In genomic region chr2:25576596-25576995, GRCh38 we compare ENCODE assay signal across 24 cellular contexts.
DNase-seq lines count a peak whose midpoint lies in the region; ATAC-seq and TF ChIP-seq lines count a peak whose summit lies in the region.
"Had no signal": no experiment of that assay in that cellular context is flagged by ENCODE, and none has a peak within 500 bp of the region (broad histone marks: within the 10 kb centered on the region; RNA-seq: fewer than 3 reads in every experiment).

No MANE protein-coding gene starts in this region.

- no peaks in the 10 kb centered on the region for H3K9me3 Mint-ChIP-seq in activated T-helper 17 cell treated with anti-CD3 and anti-CD28 coated beads, Interleukin-2, amount 50 U/mL, for 72 hours
- H3K9me3 Mint-ChIP-seq in neural progenitor cell (no peaks in the 10 kb centered on the region), type B pancreatic cell (no peaks in the 10 kb centered on the region)
- no peaks in the 10 kb centered on the region for H3K9me3 Mint-ChIP-seq in activated T-helper 2 cell treated with anti-CD3 and anti-CD28 coated beads, Interferon-gamma antibody, Interleukin-2, Interleukin-4, amounts not matched to agents 10 μg/mL and 5 μg/mL and 100 μg/mL, durations not matched to agents 14 hours and 24 hours and 36 hours
- H3K9me3 Mint-ChIP-seq: CD4-positive, alpha-beta T cell; HFFc6 had no signal

- H3K9me3 ChIP-seq in neural progenitor cell (ENCODE audit: low read depth), result no peaks in the 10 kb centered on the region
- no peaks in the 10 kb centered on the region for H3K9me3 ChIP-seq in Karpas-422 (ENCODE audit: low read length)
- H3K9me3 ChIP-seq: BLaER1 had no signal

- H4K20me1 ChIP-seq in neural progenitor cell (ENCODE audit: low read depth) (no peaks in the 10 kb centered on the region), Karpas-422 (ENCODE audit: insufficient read depth, low read depth, low read length) (no peaks in the 10 kb centered on the region)
- H4K20me1 ChIP-seq: BLaER1 had no signal

- no peaks in the 10 kb centered on the region for H3K9me2 ChIP-seq in Karpas-422 (replicated peaks; ENCODE audit: insufficient read depth, low read length)

- DNase-seq in NCI-H2196 treated with DMSO at 0.1 percent for 48 hours (lab: John Stamatoyannopoulos, UW; ENCODE audit: unreplicated experiment) (peak; percentile 7), NCI-H2196 (lab: John Stamatoyannopoulos, UW; ENCODE audit: unreplicated experiment) (no peak), neural progenitor cell (ENCODE audit: low spot score) (no peak), NCI-H187 treated with DMSO at 0.1 percent for 48 hours (lab: John Stamatoyannopoulos, UW) (no peak), Karpas-422 (no peak), type B pancreatic cell (ENCODE audit: extremely low spot score, unreplicated experiment) (no peak)
- no peak for DNase-seq in activated T-helper 2 cell treated with anti-CD3 and anti-CD28 coated beads, Interferon-gamma antibody, Interleukin-2, Interleukin-4, amounts not matched to agents 10 μg/mL and 5 μg/mL and 100 μg/mL, durations not matched to agents 14 hours and 24 hours and 36 hours (ENCODE audit: low spot score)
- DNase-seq: ACHN; CD4-positive, alpha-beta T cell; COR-L47; DMS79 treated with DMSO at 0.1 percent for 48 hours; H7; HFFc6; NCI-H1105; NCI-H146; NCI-H2081 treated with DMSO at 0.1 percent for 48 hours; NCI-H69; SHP77 treated with DMSO at 0.1 percent for 48 hours had no signal

- H3K4me1 Mint-ChIP-seq in activated T-helper 17 cell treated with anti-CD3 and anti-CD28 coated beads, Interleukin-2, amount 50 U/mL, for 72 hours, result no peaks in the 10 kb centered on the region
- H3K4me1 Mint-ChIP-seq in neural progenitor cell, result no peaks in the 10 kb centered on the region
- peaks cover 2% of the 10 kb centered on the region for H3K4me1 Mint-ChIP-seq in activated T-helper 2 cell treated with anti-CD3 and anti-CD28 coated beads, Interferon-gamma antibody, Interleukin-2, Interleukin-4, amounts not matched to agents 10 μg/mL and 5 μg/mL and 100 μg/mL, durations not matched to agents 14 hours and 24 hours and 36 hours (ENCODE audit: low read depth)
- no peaks in the 10 kb centered on the region for H3K4me1 Mint-ChIP-seq in type B pancreatic cell (ENCODE audit: unreplicated experiment)

- no peaks in the 10 kb centered on the region for H3K79me2 ChIP-seq in neural progenitor cell (ENCODE audit: low read depth)
- H3K79me2 ChIP-seq in Karpas-422 (ENCODE audit: low read length), result no peaks in the 10 kb centered on the region

- TF ChIP-seq CTCF in neural progenitor cell (IDR thresholded peaks at IDR 0.05), result no peak
- TF ChIP-seq CTCF in type B pancreatic cell (conservative IDR thresholded peaks at IDR 0.05), result no peak

- H3K36me3 ChIP-seq in neural progenitor cell (peaks cover 8% of the 10 kb centered on the region), Karpas-422 (ENCODE audit: insufficient read depth, low read length) (no peaks in the 10 kb centered on the region)

- no peaks in the 10 kb centered on the region for H3F3A ChIP-seq in neural progenitor cell (ENCODE audit: low read depth)

- peak overlapping the region; percentile 72 for H3K27ac Mint-ChIP-seq in activated T-helper 17 cell treated with anti-CD3 and anti-CD28 coated beads, Interleukin-2, amount 50 U/mL, for 72 hours
- H3K27ac Mint-ChIP-seq in neural progenitor cell (no peak overlapping the region), type B pancreatic cell (no peak overlapping the region)
- H3K27ac Mint-ChIP-seq in activated T-helper 2 cell treated with anti-CD3 and anti-CD28 coated beads, Interferon-gamma antibody, Interleukin-2, Interleukin-4, amounts not matched to agents 10 μg/mL and 5 μg/mL and 100 μg/mL, durations not matched to agents 14 hours and 24 hours and 36 hours, result no peak overlapping the region
- H3K27ac Mint-ChIP-seq: CD4-positive, alpha-beta T cell; HFFc6 had no signal

- H3K27me3 Mint-ChIP-seq in activated T-helper 17 cell treated with anti-CD3 and anti-CD28 coated beads, Interleukin-2, amount 50 U/mL, for 72 hours, result no peaks in the 10 kb centered on the region
- no peaks in the 10 kb centered on the region for H3K27me3 Mint-ChIP-seq in neural progenitor cell (ENCODE audit: insufficient read depth, low read depth)
- H3K27me3 Mint-ChIP-seq in activated T-helper 2 cell treated with anti-CD3 and anti-CD28 coated beads, Interferon-gamma antibody, Interleukin-2, Interleukin-4, amounts not matched to agents 10 μg/mL and 5 μg/mL and 100 μg/mL, durations not matched to agents 14 hours and 24 hours and 36 hours (ENCODE audit: low read depth), result no peaks in the 10 kb centered on the region
- H3K27me3 Mint-ChIP-seq in type B pancreatic cell, result no peaks in the 10 kb centered on the region
- H3K27me3 Mint-ChIP-seq: CD4-positive, alpha-beta T cell had no signal

- H3K4me1 ChIP-seq in neural progenitor cell, result no peaks in the 10 kb centered on the region
- peaks cover under 1% of the 10 kb centered on the region for H3K4me1 ChIP-seq in Karpas-422 (ENCODE audit: low read length)

- H3K4me2 ChIP-seq in neural progenitor cell, result no peak overlapping the region
- H3K4me2 ChIP-seq in Karpas-422 (ENCODE audit: low read depth, low read length, poor library complexity, severe bottlenecking), result no peak overlapping the region
- H3K4me2 ChIP-seq: BLaER1 had no signal

- no peak overlapping the region for H3K4me3 Mint-ChIP-seq in activated T-helper 17 cell treated with anti-CD3 and anti-CD28 coated beads, Interleukin-2, amount 50 U/mL, for 72 hours
- peak overlapping the region; percentile 10 for H3K4me3 Mint-ChIP-seq in neural progenitor cell
- no peak overlapping the region for H3K4me3 Mint-ChIP-seq in activated T-helper 2 cell treated with anti-CD3 and anti-CD28 coated beads, Interferon-gamma antibody, Interleukin-2, Interleukin-4, amounts not matched to agents 10 μg/mL and 5 μg/mL and 100 μg/mL, durations not matched to agents 14 hours and 24 hours and 36 hours (ENCODE audit: low read depth)
- H3K4me3 Mint-ChIP-seq in type B pancreatic cell, result no peak overlapping the region
- H3K4me3 Mint-ChIP-seq: CD4-positive, alpha-beta T cell; HFFc6 had no signal

- H3K27ac ChIP-seq in neural progenitor cell, result no peak overlapping the region
- no peak overlapping the region for H3K27ac ChIP-seq in Karpas-422 (ENCODE audit: low read length)
- H3K27ac ChIP-seq: 22Rv1, BLaER1, RWPE1, SK-N-MC had no signal

- H3K27me3 ChIP-seq in neural progenitor cell (no peaks in the 10 kb centered on the region), Karpas-422 (ENCODE audit: low read length) (no peaks in the 10 kb centered on the region)
- H3K27me3 ChIP-seq: BLaER1 had no signal

- no peak for ATAC-seq in activated T-helper 17 cell treated with anti-CD3 and anti-CD28 coated beads, Interleukin-2, amount 50 U/mL, for 72 hours (replicated peaks)
- ATAC-seq: K562 had no signal

- H3K4me3 ChIP-seq in neural progenitor cell (no peak overlapping the region), Karpas-422 (ENCODE audit: low read length) (no peak overlapping the region)
- H3K4me3 ChIP-seq: BLaER1, K562, SK-N-MC had no signal

- H3K9ac ChIP-seq in neural progenitor cell (no peak overlapping the region), Karpas-422 (ENCODE audit: low read length) (no peak overlapping the region)
- H3K9ac ChIP-seq: BLaER1 had no signal

- intact Hi-C loops in activated T-helper 2 cell treated with anti-CD3 and anti-CD28 coated beads, Interferon-gamma antibody, Interleukin-2, Interleukin-4, amounts not matched to agents 10 μg/mL and 5 μg/mL and 100 μg/mL, durations not matched to agents 14 hours and 24 hours and 36 hours (cut with micrococcal nuclease), result no loop called here

- no peak overlapping the region for H2AFZ ChIP-seq in neural progenitor cell (replicated peaks)
- H2AFZ ChIP-seq in Karpas-422 (ENCODE audit: low read length), result no peak overlapping the region

- peaks cover 21% of the 10 kb centered on the region for H3K36me3 Mint-ChIP-seq in activated T-helper 17 cell treated with anti-CD3 and anti-CD28 coated beads, Interleukin-2, amount 50 U/mL, for 72 hours (ENCODE audit: low read depth)
- H3K36me3 Mint-ChIP-seq in neural progenitor cell, result peaks cover 6% of the 10 kb centered on the region
- H3K36me3 Mint-ChIP-seq in activated T-helper 2 cell treated with anti-CD3 and anti-CD28 coated beads, Interferon-gamma antibody, Interleukin-2, Interleukin-4, amounts not matched to agents 10 μg/mL and 5 μg/mL and 100 μg/mL, durations not matched to agents 14 hours and 24 hours and 36 hours (ENCODE audit: low read depth), result peaks cover 20% of the 10 kb centered on the region
- H3K36me3 Mint-ChIP-seq in type B pancreatic cell, result peaks cover 17% of the 10 kb centered on the region
